In genomic region chr12:124493809-124494750, GRCh38 we compare ENCODE assay signal across 8 cellular contexts.
DNase-seq lines count a peak whose midpoint lies in the region; ATAC-seq and TF ChIP-seq lines count a peak whose summit lies in the region.

No MANE protein-coding gene starts in this region.

- DNase-seq in activated CD4-positive, alpha-beta T cell treated with anti-CD3 and anti-CD28 coated beads, Interleukin-2, amount 50 U/mL, for 48 hours, result peak; percentile 71 to 80
- DNase-seq in stimulated activated CD4-positive, alpha-beta T cell treated with anti-CD3 and anti-CD28 coated beads, Interleukin-1b, Interleukin-23, amount 100 ng/mL, for 24 hours (ENCODE audit: low read depth in 4 of 4, low spot score in 1 of 4), result peak in 3 of 4 experiments; percentile 7 to 64 (median 25)
- DNase-seq in anterior cingulate cortex (lab: John Stamatoyannopoulos, UW), result no peak
- no peak for DNase-seq in C1 segment of cervical spinal cord (lab: John Stamatoyannopoulos, UW)
- no peak for DNase-seq in posterior vena cava (ENCODE audit: low spot score)
- no peak for DNase-seq in endothelial cell (ENCODE audit: low spot score)

- peaks cover 7% of the 10 kb centered on the region for H3K36me3 Mint-ChIP-seq in endothelial cell (ENCODE audit: low read depth, unreplicated experiment)

- intact Hi-C loops in posterior vena cava (cut with DNase I), result no loop called here

- peaks cover 10% of the 10 kb centered on the region for H3K27me3 Mint-ChIP-seq in endothelial cell (ENCODE audit: unreplicated experiment)

- peak; percentile 75 for TF ChIP-seq POLR2A in GM19193 (IDR thresholded peaks at IDR 0.05; ENCODE audit: extremely low read depth, insufficient read depth, insufficient read length)

- ATAC-seq in HG02973 (IDR thresholded peaks at IDR 0.05; ENCODE audit: unreplicated experiment), result peak; percentile 90

- no peak overlapping the region for H3K4me3 Mint-ChIP-seq in endothelial cell (ENCODE audit: unreplicated experiment)

- no peak overlapping the region for H3K27ac Mint-ChIP-seq in endothelial cell (ENCODE audit: unreplicated experiment)

- peaks cover 6% of the 10 kb centered on the region for H3K4me1 Mint-ChIP-seq in endothelial cell (ENCODE audit: unreplicated experiment)

- TF ChIP-seq CTCF in endothelial cell (IDR thresholded peaks at IDR 0.05; ENCODE audit: unreplicated experiment), result no peak

- H3K9me3 Mint-ChIP-seq in endothelial cell (ENCODE audit: unreplicated experiment), result no peaks in the 10 kb centered on the region

Comparison
In these comparisons a context has a peak if more than half of its experiments do, and no peak if none do; other contexts are left out.
1. DNase-seq: peak in activated CD4-positive, alpha-beta T cell treated with anti-CD3 and anti-CD28 coated beads, Interleukin-2, amount 50 U/mL, for 48 hours (2 of 2) and stimulated activated CD4-positive, alpha-beta T cell treated with anti-CD3 and anti-CD28 coated beads, Interleukin-1b, Interleukin-23, amount 100 ng/mL, for 24 hours (3 of 4); none in anterior cingulate cortex (0 of 58), C1 segment of cervical spinal cord (0 of 14), posterior vena cava (single experiment) and endothelial cell (single experiment).